14 cellular contexts compared by ENCODE assay signal in genomic region chr6:3894535-3895302, GRCh38.
"Had no signal": no experiment of that assay in that cellular context is flagged by ENCODE, and none has a peak within 500 bp of the region (broad histone marks: within the 10 kb centered on the region; RNA-seq: fewer than 3 reads in every experiment).

No MANE protein-coding gene starts in this region.

- ATAC-seq: activated CD8-positive, alpha-beta memory T cell treated with anti-CD3 and anti-CD28 coated beads, Interleukin-2, amount 10 ng/mL, durations not matched to agents 7 days and 5 days; left lobe of liver; natural killer cell treated with Interleukin-12 subunit alpha and Interleukin-12 subunit beta and Interleukin-15 and Interleukin-18, amount 100 ng/mL, for 72 hours had no signal

- H3K4me3 Mint-ChIP-seq: activated CD8-positive, alpha-beta memory T cell treated with anti-CD3 and anti-CD28 coated beads, Interleukin-2, amount 10 ng/mL, durations not matched to agents 7 days and 5 days; activated naive CD8-positive, alpha-beta T cell treated with anti-CD3 and anti-CD28 coated beads, Interleukin-2, amount 10 ng/mL, durations not matched to agents 7 days and 5 days; activated T-cell treated with anti-CD3 and anti-CD28 coated beads, Interleukin-2, amount 50 U/mL, for 24 hours; natural killer cell treated with Interleukin-12 subunit alpha and Interleukin-12 subunit beta and Interleukin-15 and Interleukin-18, amount 100 ng/mL, for 72 hours; stimulated activated naive CD8-positive, alpha-beta T cell treated with anti-CD3 and anti-CD28 coated beads, Interleukin-15, Interleukin-2, amounts not matched to agents 100 ng/mL and 50 ng/mL, for 24 hours had no signal

- H3K4me1 Mint-ChIP-seq: activated CD8-positive, alpha-beta memory T cell treated with anti-CD3 and anti-CD28 coated beads, Interleukin-2, amount 10 ng/mL, durations not matched to agents 7 days and 5 days; activated naive CD8-positive, alpha-beta T cell treated with anti-CD3 and anti-CD28 coated beads, Interleukin-2, amount 10 ng/mL, durations not matched to agents 7 days and 5 days had no signal

- H3K27me3 Mint-ChIP-seq: stimulated activated naive CD8-positive, alpha-beta T cell treated with anti-CD3 and anti-CD28 coated beads, Interleukin-15, Interleukin-2, amounts not matched to agents 100 ng/mL and 50 ng/mL, for 24 hours had no signal

- H3K36me3 Mint-ChIP-seq: activated CD8-positive, alpha-beta memory T cell treated with anti-CD3 and anti-CD28 coated beads, Interleukin-2, amount 10 ng/mL, durations not matched to agents 7 days and 5 days; activated naive CD8-positive, alpha-beta T cell treated with anti-CD3 and anti-CD28 coated beads, Interleukin-2, amount 10 ng/mL, durations not matched to agents 7 days and 5 days; natural killer cell treated with Interleukin-12 subunit alpha and Interleukin-12 subunit beta and Interleukin-15 and Interleukin-18, amount 100 ng/mL, for 72 hours had no signal

- H3K9me3 Mint-ChIP-seq: activated naive CD8-positive, alpha-beta T cell treated with anti-CD3 and anti-CD28 coated beads, Interleukin-2, amount 10 ng/mL, durations not matched to agents 7 days and 5 days; activated T-cell treated with anti-CD3 and anti-CD28 coated beads, Interleukin-2, amount 50 U/mL, for 24 hours; natural killer cell treated with Interleukin-12 subunit alpha and Interleukin-12 subunit beta and Interleukin-15 and Interleukin-18, amount 100 ng/mL, for 72 hours; stimulated activated naive CD8-positive, alpha-beta T cell treated with anti-CD3 and anti-CD28 coated beads, Interleukin-15, Interleukin-2, amounts not matched to agents 100 ng/mL and 50 ng/mL, for 24 hours had no signal

- DNase-seq: activated CD4-positive, alpha-beta T cell treated with anti-CD3 and anti-CD28 coated beads for 1 hour; activated CD4-positive, alpha-beta T cell treated with anti-CD3 and anti-CD28 coated beads, Interleukin-2, amount 50 U/mL, for 48 hours; activated CD8-positive, alpha-beta memory T cell treated with anti-CD3 and anti-CD28 coated beads, Interleukin-2, amount 10 ng/mL, durations not matched to agents 7 days and 5 days; activated effector memory CD4-positive, alpha-beta T cell treated with anti-CD3 and anti-CD28 coated beads, Interleukin-2, amount 50 U/mL, for 16 hours; activated naive CD8-positive, alpha-beta T cell treated with anti-CD3 and anti-CD28 coated beads, Interleukin-2, amount 10 ng/mL, durations not matched to agents 7 days and 5 days; activated T-cell treated with anti-CD3 and anti-CD28 coated beads, Interleukin-2, amount 50 U/mL, for 24 hours; anterior cingulate cortex; islet precursor cell; mammary epithelial cell; stimulated activated CD4-positive, alpha-beta T cell treated with anti-CD3 and anti-CD28 coated beads, Interleukin-15, amount 100 ng/mL, for 24 hours; stimulated activated CD4-positive, alpha-beta T cell treated with anti-CD3 and anti-CD28 coated beads, Interleukin-4, amount 100 ng/mL, for 24 hours had no signal

- H3K27ac Mint-ChIP-seq: activated CD8-positive, alpha-beta memory T cell treated with anti-CD3 and anti-CD28 coated beads, Interleukin-2, amount 10 ng/mL, durations not matched to agents 7 days and 5 days; activated naive CD8-positive, alpha-beta T cell treated with anti-CD3 and anti-CD28 coated beads, Interleukin-2, amount 10 ng/mL, durations not matched to agents 7 days and 5 days; activated T-cell treated with anti-CD3 and anti-CD28 coated beads, Interleukin-2, amount 50 U/mL, for 24 hours; natural killer cell treated with Interleukin-12 subunit alpha and Interleukin-12 subunit beta and Interleukin-15 and Interleukin-18, amount 100 ng/mL, for 72 hours; stimulated activated naive CD8-positive, alpha-beta T cell treated with anti-CD3 and anti-CD28 coated beads, Interleukin-15, Interleukin-2, amounts not matched to agents 100 ng/mL and 50 ng/mL, for 24 hours had no signal
